ENCODE assay signal across 18 cellular contexts in genomic region chr9:33461474-33461873, GRCh38. TPM values are rescaled to one million over a fixed set of nuclear protein-coding genes. Genes with fewer than 3 reads are reported as not detected.
"Had no signal": no experiment of that assay in that cellular context is flagged by ENCODE, and none has a peak within 500 bp of the region (broad histone marks: within the 10 kb centered on the region; RNA-seq: fewer than 3 reads in every experiment).

No MANE protein-coding gene starts in this region.

- H3K27ac Mint-ChIP-seq: activated CD4-positive, alpha-beta T cell treated with anti-CD3 and anti-CD28 coated beads, Interleukin-2, amount 10 ng/mL, durations not matched to agents 24 days and 14 days; dendritic cell treated with granulocyte-macrophage colony-stimulating factor and Interleukin-4, amounts not matched to agents 40 ng/mL and 50 ng/mL, for 4 days; nephron; progenitor cell of endocrine pancreas; WTC11 had no signal

- H3K27me3 Mint-ChIP-seq: activated CD4-positive, alpha-beta T cell treated with anti-CD3 and anti-CD28 coated beads, Interleukin-2, amount 10 ng/mL, durations not matched to agents 24 days and 14 days; activated naive CD4-positive, alpha-beta T cell treated with anti-CD3 and anti-CD28 coated beads, Interleukin-2, amount 50 U/mL, for 24 hours; progenitor cell of endocrine pancreas had no signal

- H3K4me1 Mint-ChIP-seq: brain, nephron, WTC11 had no signal

- H3K4me3 ChIP-seq: esophagus muscularis mucosa, smooth muscle cell, tibial nerve had no signal

- H3K4me3 Mint-ChIP-seq: activated CD4-positive, alpha-beta T cell treated with anti-CD3 and anti-CD28 coated beads, Interleukin-2, amount 10 ng/mL, durations not matched to agents 24 days and 14 days; activated naive CD4-positive, alpha-beta T cell treated with anti-CD3 and anti-CD28 coated beads, Interleukin-2, amount 50 U/mL, for 24 hours; brain; dendritic cell treated with granulocyte-macrophage colony-stimulating factor and Interleukin-4, amounts not matched to agents 40 ng/mL and 50 ng/mL, for 4 days; nephron; WTC11 had no signal

- H3K9me3 ChIP-seq: esophagus muscularis mucosa, tibial nerve had no signal

- ATAC-seq: left lobe of liver, right cardiac atrium, WTC11 had no signal

- DNase-seq: activated CD4-positive, alpha-beta T cell treated with anti-CD3 and anti-CD28 coated beads, Interleukin-2, amount 10 ng/mL, durations not matched to agents 24 days and 14 days; activated T-cell treated with anti-CD3 and anti-CD28 coated beads, Interleukin-2, amount 50 U/mL, for 48 hours; amygdala; cerebellar nuclear complex; foreskin fibroblast; mammary epithelial cell; occipital lobe had no signal

- H3K4me1 ChIP-seq: esophagus muscularis mucosa had no signal

- H3K27me3 ChIP-seq: esophagus muscularis mucosa, tibial nerve had no signal

- H3K27ac ChIP-seq: esophagus muscularis mucosa, tibial nerve had no signal

- H3K9me3 Mint-ChIP-seq: activated CD4-positive, alpha-beta T cell treated with anti-CD3 and anti-CD28 coated beads, Interleukin-2, amount 10 ng/mL, durations not matched to agents 24 days and 14 days; activated naive CD4-positive, alpha-beta T cell treated with anti-CD3 and anti-CD28 coated beads, Interleukin-2, amount 50 U/mL, for 24 hours; brain; dendritic cell treated with granulocyte-macrophage colony-stimulating factor and Interleukin-4, amounts not matched to agents 40 ng/mL and 50 ng/mL, for 4 days; nephron; WTC11 had no signal

RNA-seq across cellular contexts. Expression of gene AQP3, which starts 14.1 kb away (rescaled TPM):
- total RNA-seq: occipital lobe had no signal

RNA-seq across cellular contexts. Expression of gene AQP7, which starts 59.1 kb away (rescaled TPM):
- total RNA-seq: activated CD4-positive, alpha-beta T cell treated with anti-CD3 and anti-CD28 coated beads, Interleukin-2, amount 10 ng/mL, durations not matched to agents 24 days and 14 days; occipital lobe had no signal
- polyA plus RNA-seq: mammary epithelial cell had no signal
